ENCODE assay signal across 35 cellular contexts in the genomic region with DNA sequence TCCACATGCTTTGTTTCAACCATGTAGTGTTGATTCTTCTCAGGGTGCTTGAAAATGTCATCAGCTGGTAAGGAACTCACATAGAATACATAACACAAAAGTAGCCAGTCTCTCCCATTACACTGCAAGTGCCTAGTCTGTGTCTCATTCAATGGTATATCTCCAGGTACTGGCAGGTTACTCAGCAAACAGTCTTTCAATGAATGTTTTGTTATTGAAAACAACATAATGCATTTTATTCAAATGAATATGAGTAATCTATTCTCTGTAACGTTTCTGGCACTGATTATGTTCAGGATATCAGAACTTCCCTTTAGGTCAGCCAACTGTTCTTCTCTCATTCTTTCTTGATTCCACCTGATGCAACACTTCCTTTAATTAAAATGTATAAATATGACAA.
"Had no signal": no experiment of that assay in that cellular context is flagged by ENCODE, and none has a peak within 500 bp of the region (broad histone marks: within the 10 kb centered on the region; RNA-seq: fewer than 3 reads in every experiment).

No MANE protein-coding gene starts in this region.

- H3K27ac ChIP-seq: adrenal gland, body of pancreas, cardiac muscle cell, coronary artery, dorsolateral prefrontal cortex, esophagus muscularis mucosa, gastroesophageal sphincter, heart right ventricle, hepatocyte had no signal

- H3K27me3 Mint-ChIP-seq: activated CD4-positive, alpha-beta memory T cell treated with anti-CD3 and anti-CD28 coated beads for 36 hours; activated CD4-positive, alpha-beta T cell treated with anti-CD3 and anti-CD28 coated beads for 36 hours; activated CD4-positive, alpha-beta T cell treated with anti-CD3 and anti-CD28 coated beads, Interleukin-2, amount 10 ng/mL, durations not matched to agents 24 days and 14 days; activated CD8-positive, alpha-beta memory T cell treated with anti-CD3 and anti-CD28 coated beads, Interleukin-2, amount 10 ng/mL, durations not matched to agents 7 days and 5 days; activated naive CD4-positive, alpha-beta T cell treated with anti-CD3 and anti-CD28 coated beads, Interleukin-2, amount 50 U/mL, for 24 hours; activated naive CD8-positive, alpha-beta T cell treated with anti-CD3 and anti-CD28 coated beads for 36 hours; activated naive CD8-positive, alpha-beta T cell treated with anti-CD3 and anti-CD28 coated beads, Interleukin-2, amount 50 U/mL, for 24 hours; dendritic cell treated with granulocyte-macrophage colony-stimulating factor and Interleukin-4, amounts not matched to agents 40 ng/mL and 50 ng/mL, for 4 days had no signal

- H3K36me3 Mint-ChIP-seq: activated CD4-positive, alpha-beta memory T cell treated with anti-CD3 and anti-CD28 coated beads for 36 hours; activated CD8-positive, alpha-beta memory T cell treated with anti-CD3 and anti-CD28 coated beads, Interleukin-2, amount 10 ng/mL, durations not matched to agents 7 days and 5 days; activated naive CD4-positive, alpha-beta T cell treated with anti-CD3 and anti-CD28 coated beads, Interleukin-2, amount 50 U/mL, for 24 hours; activated naive CD8-positive, alpha-beta T cell treated with anti-CD3 and anti-CD28 coated beads for 36 hours had no signal

- H3K4me1 Mint-ChIP-seq: activated CD4-positive, alpha-beta T cell treated with anti-CD3 and anti-CD28 coated beads for 36 hours; activated CD4-positive, alpha-beta T cell treated with anti-CD3 and anti-CD28 coated beads, Interleukin-2, amount 10 ng/mL, durations not matched to agents 24 days and 14 days; activated CD8-positive, alpha-beta memory T cell treated with anti-CD3 and anti-CD28 coated beads, Interleukin-2, amount 10 ng/mL, durations not matched to agents 7 days and 5 days; activated naive CD4-positive, alpha-beta T cell treated with anti-CD3 and anti-CD28 coated beads, Interleukin-2, amount 50 U/mL, for 24 hours; activated naive CD8-positive, alpha-beta T cell treated with anti-CD3 and anti-CD28 coated beads for 36 hours; activated naive CD8-positive, alpha-beta T cell treated with anti-CD3 and anti-CD28 coated beads, Interleukin-2, amount 50 U/mL, for 24 hours; central memory CD8-positive, alpha-beta T cell; endodermal cell had no signal

- H2AFZ ChIP-seq: hepatocyte had no signal

- H3K4me1 ChIP-seq: adrenal gland, body of pancreas, esophagus muscularis mucosa, gastroesophageal sphincter, heart right ventricle had no signal

- H3K4me2 ChIP-seq: hepatocyte had no signal

- H3K27ac Mint-ChIP-seq: activated CD4-positive, alpha-beta memory T cell treated with anti-CD3 and anti-CD28 coated beads for 36 hours; activated CD4-positive, alpha-beta T cell treated with anti-CD3 and anti-CD28 coated beads for 36 hours; activated CD4-positive, alpha-beta T cell treated with anti-CD3 and anti-CD28 coated beads, Interleukin-2, amount 10 ng/mL, durations not matched to agents 24 days and 14 days; activated CD8-positive, alpha-beta memory T cell treated with anti-CD3 and anti-CD28 coated beads, Interleukin-2, amount 10 ng/mL, durations not matched to agents 7 days and 5 days; activated CD8-positive, alpha-beta T cell treated with anti-CD3 and anti-CD28 coated beads, Interleukin-2, amount 10 ng/mL, durations not matched to agents 7 days and 5 days; activated naive CD4-positive, alpha-beta T cell treated with anti-CD3 and anti-CD28 coated beads for 36 hours; activated naive CD4-positive, alpha-beta T cell treated with anti-CD3 and anti-CD28 coated beads, Interleukin-2, amount 50 U/mL, for 24 hours; activated naive CD8-positive, alpha-beta T cell treated with anti-CD3 and anti-CD28 coated beads for 36 hours; activated naive CD8-positive, alpha-beta T cell treated with anti-CD3 and anti-CD28 coated beads, Interleukin-2, amount 50 U/mL, for 24 hours; activated T-helper 1 cell treated with anti-CD3 and anti-CD28 coated beads, Interleukin-12 subunit alpha, Interleukin-12 subunit beta, Interleukin-2, Interleukin-4 antibody, amounts not matched to agents 30 ng/mL and 10 ng/mL and 1 ng/mL, durations not matched to agents 14 hours and 24 hours and 36 hours; activated T-helper 2 cell treated with anti-CD3 and anti-CD28 coated beads, Interferon-gamma antibody, Interleukin-2, Interleukin-4, amounts not matched to agents 10 μg/mL and 5 μg/mL and 100 μg/mL, durations not matched to agents 14 hours and 24 hours and 36 hours; dendritic cell treated with granulocyte-macrophage colony-stimulating factor and Interleukin-4, amounts not matched to agents 40 ng/mL and 50 ng/mL, for 4 days; endodermal cell had no signal

- H3K27me3 ChIP-seq: adrenal gland, body of pancreas, cardiac muscle cell, dorsolateral prefrontal cortex, esophagus muscularis mucosa, gastroesophageal sphincter, heart right ventricle, hepatocyte had no signal

- H3K4me3 ChIP-seq: adrenal gland, body of pancreas, cardiac muscle cell, coronary artery, dorsolateral prefrontal cortex, esophagus muscularis mucosa, gastroesophageal sphincter, heart right ventricle, hepatocyte had no signal

- ATAC-seq: activated CD4-positive, alpha-beta T cell treated with anti-CD3 and anti-CD28 coated beads for 36 hours; activated CD8-positive, alpha-beta memory T cell treated with anti-CD3 and anti-CD28 coated beads, Interleukin-2, amount 10 ng/mL, durations not matched to agents 7 days and 5 days; activated CD8-positive, alpha-beta T cell treated with anti-CD3 and anti-CD28 coated beads, Interleukin-2, amount 10 ng/mL, durations not matched to agents 7 days and 5 days; activated naive CD8-positive, alpha-beta T cell treated with anti-CD3 and anti-CD28 coated beads, Interleukin-2, amount 50 U/mL, for 24 hours; body of pancreas; gastroesophageal sphincter; heart right ventricle had no signal

- H3K9me3 Mint-ChIP-seq: activated CD4-positive, alpha-beta memory T cell treated with anti-CD3 and anti-CD28 coated beads for 36 hours; activated CD4-positive, alpha-beta T cell treated with anti-CD3 and anti-CD28 coated beads, Interleukin-2, amount 10 ng/mL, durations not matched to agents 24 days and 14 days; activated naive CD4-positive, alpha-beta T cell treated with anti-CD3 and anti-CD28 coated beads for 36 hours; activated naive CD8-positive, alpha-beta T cell treated with anti-CD3 and anti-CD28 coated beads for 36 hours; activated naive CD8-positive, alpha-beta T cell treated with anti-CD3 and anti-CD28 coated beads, Interleukin-2, amount 50 U/mL, for 24 hours; activated T-helper 1 cell treated with anti-CD3 and anti-CD28 coated beads, Interleukin-12 subunit alpha, Interleukin-12 subunit beta, Interleukin-2, Interleukin-4 antibody, amounts not matched to agents 30 ng/mL and 10 ng/mL and 1 ng/mL, durations not matched to agents 14 hours and 24 hours and 36 hours; central memory CD8-positive, alpha-beta T cell; dendritic cell treated with granulocyte-macrophage colony-stimulating factor and Interleukin-4, amounts not matched to agents 40 ng/mL and 50 ng/mL, for 4 days; endodermal cell had no signal

- H3K4me3 Mint-ChIP-seq: activated CD4-positive, alpha-beta memory T cell treated with anti-CD3 and anti-CD28 coated beads for 36 hours; activated CD4-positive, alpha-beta T cell treated with anti-CD3 and anti-CD28 coated beads for 36 hours; activated CD4-positive, alpha-beta T cell treated with anti-CD3 and anti-CD28 coated beads, Interleukin-2, amount 10 ng/mL, durations not matched to agents 24 days and 14 days; activated CD8-positive, alpha-beta memory T cell treated with anti-CD3 and anti-CD28 coated beads, Interleukin-2, amount 10 ng/mL, durations not matched to agents 7 days and 5 days; activated CD8-positive, alpha-beta T cell treated with anti-CD3 and anti-CD28 coated beads, Interleukin-2, amount 10 ng/mL, durations not matched to agents 7 days and 5 days; activated naive CD4-positive, alpha-beta T cell treated with anti-CD3 and anti-CD28 coated beads for 36 hours; activated naive CD4-positive, alpha-beta T cell treated with anti-CD3 and anti-CD28 coated beads, Interleukin-2, amount 50 U/mL, for 24 hours; activated naive CD8-positive, alpha-beta T cell treated with anti-CD3 and anti-CD28 coated beads for 36 hours; activated naive CD8-positive, alpha-beta T cell treated with anti-CD3 and anti-CD28 coated beads, Interleukin-2, amount 50 U/mL, for 24 hours; activated T-helper 1 cell treated with anti-CD3 and anti-CD28 coated beads, Interleukin-12 subunit alpha, Interleukin-12 subunit beta, Interleukin-2, Interleukin-4 antibody, amounts not matched to agents 30 ng/mL and 10 ng/mL and 1 ng/mL, durations not matched to agents 14 hours and 24 hours and 36 hours; central memory CD8-positive, alpha-beta T cell; dendritic cell treated with granulocyte-macrophage colony-stimulating factor and Interleukin-4, amounts not matched to agents 40 ng/mL and 50 ng/mL, for 4 days; endodermal cell had no signal

- H3K79me2 ChIP-seq: hepatocyte had no signal

- H3K36me3 ChIP-seq: adrenal gland, cardiac muscle cell, esophagus muscularis mucosa, gastroesophageal sphincter, heart right ventricle had no signal

- DNase-seq: activated CD4-positive, alpha-beta memory T cell treated with anti-CD3 and anti-CD28 coated beads for 36 hours; activated CD4-positive, alpha-beta T cell treated with anti-CD3 and anti-CD28 coated beads for 36 hours; activated CD4-positive, alpha-beta T cell treated with anti-CD3 and anti-CD28 coated beads, Interleukin-2, amount 10 ng/mL, durations not matched to agents 24 days and 14 days; activated CD4-positive, CD25-positive, alpha-beta regulatory T cell; activated CD4-positive, CD25-positive, alpha-beta regulatory T cell treated with anti-CD3 and anti-CD28 coated beads, Interleukin-2, amount 50 U/mL, for 72 hours; activated CD8-positive, alpha-beta memory T cell treated with anti-CD3 and anti-CD28 coated beads, Interleukin-2, amount 10 ng/mL, durations not matched to agents 7 days and 5 days; activated CD8-positive, alpha-beta memory T cell treated with anti-CD3 and anti-CD28 coated beads, Interleukin-2, amount 50 U/mL, for 4 hours; activated CD8-positive, alpha-beta T cell treated with anti-CD3 and anti-CD28 coated beads, Interleukin-2, amount 10 ng/mL, durations not matched to agents 7 days and 5 days; activated effector memory CD4-positive, alpha-beta T cell treated with anti-CD3 and anti-CD28 coated beads, Interleukin-2, amount 50 U/mL, for 16 hours; activated naive CD4-positive, alpha-beta T cell treated with anti-CD3 and anti-CD28 coated beads for 36 hours; activated naive CD8-positive, alpha-beta T cell treated with anti-CD3 and anti-CD28 coated beads for 36 hours; activated naive CD8-positive, alpha-beta T cell treated with anti-CD3 and anti-CD28 coated beads, Interleukin-2, amount 50 U/mL, for 24 hours; activated T-cell treated with anti-CD3 and anti-CD28 coated beads, Interleukin-2, amount 50 U/mL, for 1 hour; activated T-cell treated with anti-CD3 and anti-CD28 coated beads, Interleukin-2, amount 50 U/mL, for 48 hours; adrenal gland; amygdala; aorta; body of pancreas; dorsolateral prefrontal cortex; effector memory CD4-positive, alpha-beta T cell; endodermal cell; erythroblast; foreskin melanocyte; heart right ventricle; T-helper 2 cell had no signal

- H3K9me3 ChIP-seq: adrenal gland, body of pancreas, esophagus muscularis mucosa, gastroesophageal sphincter, heart right ventricle had no signal
